ENCODE assay signal across 25 cellular contexts in the genomic region with DNA sequence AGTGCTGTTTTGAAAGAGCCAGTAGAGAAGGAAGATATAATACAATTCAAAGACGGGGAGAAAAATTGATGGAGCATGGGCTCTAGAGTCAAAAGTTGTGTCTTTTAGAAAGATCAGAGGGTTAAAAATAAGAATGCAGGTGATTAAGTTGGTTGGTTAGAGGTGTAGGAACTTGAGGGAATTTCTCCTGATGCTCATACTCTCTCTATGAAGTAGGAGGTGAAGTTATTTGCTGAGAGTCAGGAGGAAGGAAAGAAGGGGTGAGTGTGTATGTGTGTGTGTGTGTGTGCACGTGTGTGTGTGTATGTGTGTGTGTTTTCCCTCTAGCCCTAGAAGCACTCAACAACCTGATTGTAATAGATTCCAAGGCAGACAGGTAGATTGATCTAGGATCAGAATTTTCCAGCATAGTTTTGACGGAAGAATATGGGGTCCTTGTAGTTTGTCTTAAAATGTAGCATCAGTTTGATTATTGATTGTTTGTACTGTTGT.
DNase-seq lines count a peak whose midpoint lies in the region; ATAC-seq, FAIRE-seq and TF ChIP-seq lines count a peak whose summit lies in the region.
"Had no signal": no experiment of that assay in that cellular context is flagged by ENCODE, and none has a peak within 500 bp of the region (broad histone marks: within the 10 kb centered on the region; RNA-seq: fewer than 3 reads in every experiment).

No MANE protein-coding gene starts in this region.

- POLR2A ChIA-PET in PC-9 (lab: Charles Lee; ENCODE audit: unreplicated experiment) = interaction anchor here (0.6 to 0.7 kb wide), 4 partner anchors 153 to 1424 kb away, joined by 3 to 6 read pairs (median 5); a partner anchor contains a TSS
- POLR2A ChIA-PET in activated CD8-positive, alpha-beta T cell treated with anti-CD3 and anti-CD28 coated beads, Interleukin-2, amount 10 ng/mL, durations not matched to agents 7 days and 5 days (lab: Charles Lee) = no interaction called here

- no peak overlapping the region for H3K4me3 ChIP-seq in PC-9
- no peak overlapping the region for H3K4me3 ChIP-seq in pancreas
- no peak overlapping the region for H3K4me3 ChIP-seq in psoas muscle
- H3K4me3 ChIP-seq: ascending aorta, heart right ventricle had no signal

- TF ChIP-seq CTCF in 22Rv1 (IDR thresholded peaks at IDR 0.05) (no peak), PC-9 (conservative IDR thresholded peaks at IDR 0.05) (no peak), foreskin keratinocyte (conservative IDR thresholded peaks at IDR 0.05) (no peak), pancreas (IDR thresholded peaks at IDR 0.05) (no peak), psoas muscle (IDR thresholded peaks at IDR 0.05) (no peak)

- peak overlapping the region; percentile 46 for H3K27ac ChIP-seq in 22Rv1
- H3K27ac ChIP-seq in PC-9 = peak overlapping the region; percentile 68
- H3K27ac ChIP-seq in foreskin keratinocyte = peak overlapping the region; percentile 79
- peak overlapping the region in 3 of 4 donors; percentile 0 to 59 (median 59) for H3K27ac ChIP-seq in pancreas
- H3K27ac ChIP-seq in psoas muscle = no peak overlapping the region
- H3K27ac ChIP-seq: ascending aorta, heart right ventricle, HL-60 had no signal

- H3K27ac Mint-ChIP-seq in activated CD8-positive, alpha-beta T cell treated with anti-CD3 and anti-CD28 coated beads, Interleukin-2, amount 10 ng/mL, durations not matched to agents 7 days and 5 days = no peak overlapping the region
- H3K27ac Mint-ChIP-seq: activated CD8-positive, alpha-beta memory T cell treated with anti-CD3 and anti-CD28 coated beads, Interleukin-2, amount 10 ng/mL, durations not matched to agents 7 days and 5 days; activated naive CD4-positive, alpha-beta T cell treated with anti-CD3 and anti-CD28 coated beads, Interleukin-2, amount 50 U/mL, for 24 hours; activated T-helper 1 cell treated with anti-CD3 and anti-CD28 coated beads, Interleukin-12 subunit alpha, Interleukin-12 subunit beta, Interleukin-2, Interleukin-4 antibody, amounts not matched to agents 30 ng/mL and 10 ng/mL and 1 ng/mL, durations not matched to agents 14 hours and 24 hours and 36 hours; T-helper 17 cell had no signal

- no peaks in the 10 kb centered on the region; the same call in 1 of the 2 replicates for H4K20me1 ChIP-seq in PC-9 (ENCODE audit: insufficient read depth)

- intact Hi-C loops in PC-9 (cut with micrococcal nuclease; ENCODE audit: unreplicated experiment) = loop anchor here (2.0 kb wide), 1 partner anchor 17 kb away; no protein-coding TSS in a partner anchor
- intact Hi-C loops in pancreas (cut with DNase I) = loop anchor here in 1 of 3 donors (5.0 kb wide), 1 partner anchor 61 kb away; no protein-coding TSS in a partner anchor
- intact Hi-C loops in psoas muscle (cut with DNase I) = no loop called here

- ATAC-seq in foreskin keratinocyte (no peak), pancreas (peak in 2 of 4 donors; percentile 7 to 29), GM18520 (IDR thresholded peaks at IDR 0.05; ENCODE audit: unreplicated experiment) (no peak), psoas muscle (no peak), HG03565 (IDR thresholded peaks at IDR 0.05; ENCODE audit: unreplicated experiment) (no peak)
- ATAC-seq in activated CD8-positive, alpha-beta T cell treated with anti-CD3 and anti-CD28 coated beads, Interleukin-2, amount 10 ng/mL, durations not matched to agents 7 days and 5 days = no peak
- ATAC-seq: activated CD8-positive, alpha-beta memory T cell treated with anti-CD3 and anti-CD28 coated beads, Interleukin-2, amount 10 ng/mL, durations not matched to agents 7 days and 5 days; T-helper 17 cell had no signal

- H3K9me3 ChIP-seq in PC-9 (ENCODE audit: insufficient read depth, low read depth) (no peaks in the 10 kb centered on the region), pancreas (no peaks in the 10 kb centered on the region), psoas muscle (no peaks in the 10 kb centered on the region)
- H3K9me3 ChIP-seq: ascending aorta, heart right ventricle had no signal

- H3K4me1 ChIP-seq in PC-9 (replicated peaks; ENCODE audit: insufficient read depth) = peaks cover 49% of the 10 kb centered on the region
- peaks cover 55% of the 10 kb centered on the region for H3K4me1 ChIP-seq in foreskin keratinocyte
- H3K4me1 ChIP-seq in pancreas = peaks cover 13 to 40% (median 27%) of the 10 kb centered on the region in 3 donors
- H3K4me1 ChIP-seq in psoas muscle = peaks cover 53% of the 10 kb centered on the region

- no peaks in the 10 kb centered on the region for H3K36me3 Mint-ChIP-seq in activated CD8-positive, alpha-beta T cell treated with anti-CD3 and anti-CD28 coated beads, Interleukin-2, amount 10 ng/mL, durations not matched to agents 7 days and 5 days (ENCODE audit: low read depth)
- H3K36me3 Mint-ChIP-seq: activated CD8-positive, alpha-beta memory T cell treated with anti-CD3 and anti-CD28 coated beads, Interleukin-2, amount 10 ng/mL, durations not matched to agents 7 days and 5 days; activated naive CD4-positive, alpha-beta T cell treated with anti-CD3 and anti-CD28 coated beads, Interleukin-2, amount 50 U/mL, for 24 hours had no signal

- H3K36me3 ChIP-seq in PC-9 (ENCODE audit: low read depth) (no peaks in the 10 kb centered on the region), pancreas (no peaks in the 10 kb centered on the region), psoas muscle (ENCODE audit: insufficient read depth in 1 of 2, low read depth in 1 of 2) (peaks cover 0 to 3% of the 10 kb centered on the region in 2 donors)
- H3K36me3 ChIP-seq: ascending aorta had no signal

- H3F3A ChIP-seq in PC-9 (ENCODE audit: insufficient read depth, low read depth) = peaks cover 35% of the 10 kb centered on the region

- no peak overlapping the region for H3K4me3 Mint-ChIP-seq in activated CD8-positive, alpha-beta T cell treated with anti-CD3 and anti-CD28 coated beads, Interleukin-2, amount 10 ng/mL, durations not matched to agents 7 days and 5 days
- H3K4me3 Mint-ChIP-seq: activated CD8-positive, alpha-beta memory T cell treated with anti-CD3 and anti-CD28 coated beads, Interleukin-2, amount 10 ng/mL, durations not matched to agents 7 days and 5 days; activated naive CD4-positive, alpha-beta T cell treated with anti-CD3 and anti-CD28 coated beads, Interleukin-2, amount 50 U/mL, for 24 hours; activated T-helper 1 cell treated with anti-CD3 and anti-CD28 coated beads, Interleukin-12 subunit alpha, Interleukin-12 subunit beta, Interleukin-2, Interleukin-4 antibody, amounts not matched to agents 30 ng/mL and 10 ng/mL and 1 ng/mL, durations not matched to agents 14 hours and 24 hours and 36 hours; central memory CD8-positive, alpha-beta T cell; neural crest cell; T-helper 17 cell had no signal

- no peak for DNase-seq in PC-9
- DNase-seq in foreskin keratinocyte = no peak
- no peak for DNase-seq in pancreas
- DNase-seq in psoas muscle = no peak
- DNase-seq in activated CD8-positive, alpha-beta T cell treated with anti-CD3 and anti-CD28 coated beads, Interleukin-2, amount 10 ng/mL, durations not matched to agents 7 days and 5 days = no peak
- DNase-seq: ACHN; activated CD4-positive, alpha-beta T cell treated with anti-CD3 and anti-CD28 coated beads for 48 hours; activated CD8-positive, alpha-beta memory T cell treated with anti-CD3 and anti-CD28 coated beads, Interleukin-2, amount 10 ng/mL, durations not matched to agents 7 days and 5 days; COR-L47; heart right ventricle; left cardiac atrium; NCI-H1092; NCI-H187; NCI-H526; stimulated activated CD8-positive, alpha-beta memory T cell treated with anti-CD3 and anti-CD28 coated beads, Interleukin-4, amount 100 ng/mL, for 48 hours; T-helper 17 cell had no signal

- no peaks in the 10 kb centered on the region for H3K9me2 ChIP-seq in PC-9 (ENCODE audit: insufficient read depth)

- no peaks in the 10 kb centered on the region for H3K4me1 Mint-ChIP-seq in activated CD8-positive, alpha-beta T cell treated with anti-CD3 and anti-CD28 coated beads, Interleukin-2, amount 10 ng/mL, durations not matched to agents 7 days and 5 days (ENCODE audit: low read depth)
- H3K4me1 Mint-ChIP-seq: activated CD8-positive, alpha-beta memory T cell treated with anti-CD3 and anti-CD28 coated beads, Interleukin-2, amount 10 ng/mL, durations not matched to agents 7 days and 5 days; activated naive CD4-positive, alpha-beta T cell treated with anti-CD3 and anti-CD28 coated beads, Interleukin-2, amount 50 U/mL, for 24 hours; central memory CD8-positive, alpha-beta T cell had no signal

- no peak for FAIRE-seq in pancreas (lab: Jason Lieb, UNC)

- CTCF ChIA-PET in PC-9 (lab: Charles Lee) = interaction anchor here (0.5 kb wide), 1 partner anchor 86 kb away, joined by 10 read pairs; no protein-coding TSS in a partner anchor
- CTCF ChIA-PET in activated CD8-positive, alpha-beta T cell treated with anti-CD3 and anti-CD28 coated beads, Interleukin-2, amount 10 ng/mL, durations not matched to agents 7 days and 5 days (lab: Charles Lee) = interaction anchor here (1.1 to 1.4 kb wide), 3 partner anchors 12 to 142 kb away, joined by 3 read pairs; no protein-coding TSS in a partner anchor

- H3K9me3 Mint-ChIP-seq in activated CD8-positive, alpha-beta T cell treated with anti-CD3 and anti-CD28 coated beads, Interleukin-2, amount 10 ng/mL, durations not matched to agents 7 days and 5 days (ENCODE audit: insufficient read depth) = no peaks in the 10 kb centered on the region
- H3K9me3 Mint-ChIP-seq: activated naive CD4-positive, alpha-beta T cell treated with anti-CD3 and anti-CD28 coated beads, Interleukin-2, amount 50 U/mL, for 24 hours; activated T-helper 1 cell treated with anti-CD3 and anti-CD28 coated beads, Interleukin-12 subunit alpha, Interleukin-12 subunit beta, Interleukin-2, Interleukin-4 antibody, amounts not matched to agents 30 ng/mL and 10 ng/mL and 1 ng/mL, durations not matched to agents 14 hours and 24 hours and 36 hours; central memory CD8-positive, alpha-beta T cell; neural crest cell had no signal

- no peaks in the 10 kb centered on the region for H3K27me3 Mint-ChIP-seq in activated CD8-positive, alpha-beta T cell treated with anti-CD3 and anti-CD28 coated beads, Interleukin-2, amount 10 ng/mL, durations not matched to agents 7 days and 5 days (ENCODE audit: low read depth)
- H3K27me3 Mint-ChIP-seq: activated CD8-positive, alpha-beta memory T cell treated with anti-CD3 and anti-CD28 coated beads, Interleukin-2, amount 10 ng/mL, durations not matched to agents 7 days and 5 days; central memory CD8-positive, alpha-beta T cell had no signal

- H3K27me3 ChIP-seq in PC-9 (ENCODE audit: insufficient read depth, low read depth) (no peaks in the 10 kb centered on the region), foreskin keratinocyte (no peaks in the 10 kb centered on the region), pancreas (no peaks in the 10 kb centered on the region), psoas muscle (ENCODE audit: insufficient read depth in 3 of 3, low read length in 2 of 3) (no peaks in the 10 kb centered on the region)
- H3K27me3 ChIP-seq: ascending aorta, heart right ventricle had no signal

- H3K79me2 ChIP-seq in PC-9 (ENCODE audit: low read depth) = peaks cover 89% of the 10 kb centered on the region

- BruUV-seq in PC-9 (replicated peaks; lab: Mats Ljungman, UMichigan) = no TSS peak

- 64 to 67% methylated on average over 3 of the region's 3 CpGs for WGBS in pancreas, 2 donors
- 77 to 87% (median 79%) methylated on average over 3 of the region's 3 CpGs for whole genome bisulfite sequencing in psoas muscle, 3 donors

- no peak overlapping the region for H2AFZ ChIP-seq in PC-9

- peak overlapping the region; percentile 59 for H3K4me2 ChIP-seq in PC-9
